In genomic region chr18:34224423-34225217, GRCh38 we compare ENCODE assay signal across 8 cellular contexts. TPM values are rescaled to one million over a fixed set of nuclear protein-coding genes. Genes with fewer than 3 reads are reported as not detected.
A peak's percentile ranks its signal among the peaks of the same experiment; 100 is the strongest.
DNase-seq lines count a peak whose midpoint lies in the region; ATAC-seq and TF ChIP-seq lines count a peak whose summit lies in the region.

Gene NOL4 (minus strand): TSS chr18:34224913. CDS start chr18:34223253, 1,660 bp downstream.

- TF ChIP-seq CTCF in C4-2B (conservative IDR thresholded peaks at IDR 0.05) (peak; percentile 35), WERI-Rb-1 (IDR thresholded peaks at IDR 0.05; ENCODE audit: low read depth, low read length) (peak; percentile 82), prostate gland (IDR thresholded peaks at IDR 0.05) (peak in 1 of 4 experiments; percentile 23)

- DNase-seq in NCI-H1092 (lab: John Stamatoyannopoulos, UW), result peak; percentile 98
- DNase-seq in WERI-Rb-1, result peak; percentile 91
- peak; percentile 12 for DNase-seq in hepatic stellate cell (ENCODE audit: low spot score)
- peak; percentile 18 for DNase-seq in prostate gland (ENCODE audit: low spot score)
- no peak for DNase-seq in HT-29 (ENCODE audit: low spot score)
- no peak for DNase-seq in activated T-cell treated with anti-CD3 and anti-CD28 coated beads, Interleukin-2, amount 50 U/mL, for 48 hours

- TF ChIP-seq POLR2A in prostate gland (IDR thresholded peaks at IDR 0.05), result no peak

- H3K27ac ChIP-seq in C4-2B (no peak within 1 kb of the TSS), WERI-Rb-1 (no peak within 1 kb of the TSS), prostate gland (no peak within 1 kb of the TSS)

- H3K4me1 ChIP-seq in prostate gland (replicated peaks), result no peaks in the 10 kb centered on the region

- H3K4me3 ChIP-seq in WERI-Rb-1 (ENCODE audit: low read depth, low read length), result peak within 1 kb of the TSS; percentile 54
- H3K4me3 ChIP-seq in prostate gland, result peak within 1 kb of the TSS; percentile 16 to 28

- H3K9me3 ChIP-seq in WERI-Rb-1 (ENCODE audit: severe bottlenecking), result no peaks in the 10 kb centered on the region
- H3K9me3 ChIP-seq in prostate gland, result no peaks in the 10 kb centered on the region

- ATAC-seq in HG02973 (IDR thresholded peaks at IDR 0.05; ENCODE audit: unreplicated experiment), result no peak

- H3K27me3 ChIP-seq in WERI-Rb-1 (ENCODE audit: insufficient read depth, low read depth, severe bottlenecking) (peaks cover 12% of the 10 kb centered on the region), prostate gland (replicated peaks; ENCODE audit: insufficient read depth) (peaks cover 7% of the 10 kb centered on the region)

- intact Hi-C loops in prostate gland (cut with DNase I), result no loop called here

- H3K36me3 ChIP-seq in WERI-Rb-1 (no peaks in the 10 kb centered on the region), prostate gland (no peaks in the 10 kb centered on the region)

- whole genome bisulfite sequencing in prostate gland, result under 1% methylated on average over 46 of the region's 56 CpGs

RNA-seq across cellular contexts. Expression of gene NOL4, which starts in this region (rescaled TPM):
- total RNA-seq in prostate gland, result 1 to 10 TPM; 1.7 to 3.6 TPM
- not detected in 2 replicates for total RNA-seq in HT-29 (2014; rRNA removed; shearing (Covaris generic))

Comparison
In these comparisons a context has a peak if more than half of its experiments do, and no peak if none do; other contexts are left out.
1. DNase-seq: peak in NCI-H1092 (single experiment), WERI-Rb-1 (single experiment), hepatic stellate cell (single experiment) and prostate gland (single experiment); none in HT-29 (single experiment) and activated T-cell treated with anti-CD3 and anti-CD28 coated beads, Interleukin-2, amount 50 U/mL, for 48 hours (0 of 2).